In the genomic region with DNA sequence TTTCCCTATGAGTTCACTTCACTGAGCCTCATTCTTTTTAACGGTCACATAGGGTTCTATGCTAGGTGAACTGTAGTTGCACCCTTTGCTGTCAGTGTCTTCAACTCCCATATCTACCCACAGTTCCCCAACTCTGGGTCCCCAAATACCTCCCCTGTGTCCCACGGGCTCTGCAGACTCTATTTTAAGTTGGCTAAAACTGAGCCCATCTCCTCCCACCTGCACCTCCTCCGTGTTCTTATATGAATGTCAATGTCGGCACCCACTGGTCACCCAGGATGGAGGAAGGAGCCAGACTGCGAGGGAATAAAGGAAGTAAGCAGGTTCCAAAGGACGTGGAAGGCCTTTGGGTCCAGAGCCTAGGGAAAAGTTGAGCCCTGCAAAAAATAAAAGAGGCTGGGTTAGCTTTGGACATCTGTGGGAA, we compare ENCODE assay signal across 8 cellular contexts. TPM values are rescaled to one million over a fixed set of nuclear protein-coding genes. Genes with fewer than 3 reads are reported as not detected.
DNase-seq lines count a peak whose midpoint lies in the region; ATAC-seq, FAIRE-seq and TF ChIP-seq lines count a peak whose summit lies in the region.

No MANE protein-coding gene starts in this region.

- H3K4me3 ChIP-seq in left ventricle myocardium inferior (peak overlapping the region; percentile 94), K562 (peak overlapping the region; percentile 96), upper lobe of right lung (peak overlapping the region; percentile 85)

- intact Hi-C loops in left ventricle myocardium inferior (cut with micrococcal nuclease) (no loop called here), cardiac septum (cut with DNase I) (no loop called here), K562 (cut with micrococcal nuclease) (no loop called here), upper lobe of right lung (cut with DNase I) (no loop called here), posterior vena cava (cut with DNase I) (no loop called here)

- peaks cover 14% of the 10 kb centered on the region for H3K4me1 Mint-ChIP-seq in mesothelial cell of epicardium

- H3K9ac ChIP-seq in K562 (ENCODE audit: insufficient read depth in 1 of 2, low read depth in 2 of 2, low read length in 2 of 2): no peak overlapping the region

- FAIRE-seq in K562 (lab: Jason Lieb, UNC): no peak

- H3K4me1 ChIP-seq in left ventricle myocardium inferior: peaks cover 47% of the 10 kb centered on the region
- peaks cover 8 to 17% of the 10 kb centered on the region in 2 experiments; a peak in 3 of 5 replicates for H3K4me1 ChIP-seq in K562 (replicated peaks in 1 of 2; ENCODE audit: control insufficient read depth in 2 of 2, insufficient read depth in 2 of 2, low read length in 2 of 2)
- peaks cover 13% of the 10 kb centered on the region for H3K4me1 ChIP-seq in upper lobe of right lung

- POLR2A ChIA-PET in K562 (lab: Yijun Ruan, JAX): no interaction called here

- H2AFZ ChIP-seq in K562 (ENCODE audit: low read depth, low read length): peak overlapping the region; percentile 95; the same call in 1 of the 2 replicates

- peak overlapping the region; percentile 78 for H3K27ac Mint-ChIP-seq in mesothelial cell of epicardium

- H3K4me3 Mint-ChIP-seq in mesothelial cell of epicardium: peak overlapping the region; percentile 77

- peaks cover 9% of the 10 kb centered on the region for H3K36me3 Mint-ChIP-seq in mesothelial cell of epicardium

- H3K4me2 ChIP-seq in K562 (ENCODE audit: insufficient read depth, low read length): peak overlapping the region; percentile 91; the same call in 1 of the 2 replicates

- BruUV-seq in K562 (replicated peaks; lab: Mats Ljungman, UMichigan): no TSS peak

- H3K27ac ChIP-seq in left ventricle myocardium inferior (replicated peaks) (peak overlapping the region; percentile 79), K562 (ENCODE audit: extremely low read depth, low read depth, low read length) (no peak overlapping the region), upper lobe of right lung (peak overlapping the region; percentile 73)

- TF ChIP-seq EP300 in K562 (IDR thresholded peaks at IDR 0.05; ENCODE audit: low read length): no peak

- ATAC-seq in K562 (no peak), upper lobe of right lung (no peak), GM21360 (IDR thresholded peaks at IDR 0.05; ENCODE audit: unreplicated experiment) (no peak)

- H3K79me2 ChIP-seq in K562 (ENCODE audit: control insufficient read depth, insufficient read depth, low read length): peaks cover 26% of the 10 kb centered on the region

- no peaks in the 10 kb centered on the region for H3K9me3 Mint-ChIP-seq in mesothelial cell of epicardium

- in situ Hi-C loops in K562 (cut with MboI): no loop called here

- H3K27me3 Mint-ChIP-seq in mesothelial cell of epicardium (ENCODE audit: low read depth): no peaks in the 10 kb centered on the region

- no peak for TF ChIP-seq RAD21 in K562 (CRISPR knock-in tag; conservative IDR thresholded peaks at IDR 0.05 in 1 of 2, IDR thresholded peaks at IDR 0.05 in 1 of 2)

- WGBS in K562 (ENCODE audit: insufficient coverage, low coverage, missing lambda C conversion rate): 50% methylated on average over 6 of the region's 6 CpGs

- TF ChIP-seq POLR2A in K562 (conservative IDR thresholded peaks at IDR 0.05): no peak

- CTCF ChIA-PET in K562 (lab: Yijun Ruan, JAX; ENCODE audit: low intra/inter-chr PET ratio): no interaction called here

- H3K9me3 ChIP-seq in left ventricle myocardium inferior (replicated peaks) (no peaks in the 10 kb centered on the region), K562 (replicated peaks; ENCODE audit: control insufficient read depth, insufficient read depth, low read depth, low read length) (no peaks in the 10 kb centered on the region), upper lobe of right lung (no peaks in the 10 kb centered on the region)

- H4K20me1 ChIP-seq in K562 (replicated peaks; ENCODE audit: control insufficient read depth, insufficient read depth, low read length): no peaks in the 10 kb centered on the region

- TF ChIP-seq CTCF in left ventricle myocardium inferior (IDR thresholded peaks at IDR 0.05; ENCODE audit: borderline replicate concordance) (no peak), K562 (IDR thresholded peaks at IDR 0.05 in 2 of 3, conservative IDR thresholded peaks at IDR 0.05 in 1 of 3; ENCODE audit: insufficient read depth in 2 of 3, low read depth in 1 of 3, low read length in 3 of 3) (no peak), mesothelial cell of epicardium (IDR thresholded peaks at IDR 0.05; ENCODE audit: unreplicated experiment) (no peak), upper lobe of right lung (IDR thresholded peaks at IDR 0.05) (no peak)

- DNase-seq in left ventricle myocardium inferior (no peak), cardiac septum (ENCODE audit: low spot score) (no peak), K562 (ENCODE audit: extremely low read depth in 1 of 4, low spot score in 3 of 4) (no peak), mesothelial cell of epicardium (ENCODE audit: low spot score in 2 of 2, unreplicated experiment in 2 of 2) (no peak), upper lobe of right lung (no peak), glomerular visceral epithelial cell (ENCODE audit: extremely low spot score) (no peak), posterior vena cava (ENCODE audit: low spot score) (no peak)

- H3K27me3 ChIP-seq in left ventricle myocardium inferior (ENCODE audit: low read depth) (no peaks in the 10 kb centered on the region), K562 (ENCODE audit: control insufficient read depth in 2 of 2, insufficient read depth in 2 of 2, low read length in 2 of 2) (no peaks in the 10 kb centered on the region), upper lobe of right lung (no peaks in the 10 kb centered on the region)

- peaks cover 27% of the 10 kb centered on the region for H3K36me3 ChIP-seq in left ventricle myocardium inferior
- H3K36me3 ChIP-seq in K562 (ENCODE audit: control insufficient read depth, insufficient read depth, low read length): peaks cover 34% of the 10 kb centered on the region; the same call in 2 of the 3 replicates
- peaks cover 16% of the 10 kb centered on the region for H3K36me3 ChIP-seq in upper lobe of right lung

- no peaks in the 10 kb centered on the region for H3K9me1 ChIP-seq in K562 (ENCODE audit: control insufficient read depth, insufficient read depth, low read length)

RNA-seq across cellular contexts. Expression of a gene that starts 0.8 kb away (rescaled TPM):
- 98.4 TPM for total RNA-seq in left ventricle myocardium inferior
- total RNA-seq in cardiac septum: 93.5 TPM
- total RNA-seq in K562 (2011; cell fraction: chromatin; rRNA removed; ENCODE audit: low replicate concordance): 28.9 and 74.2 TPM in 2 replicates
- 53.7 and 55.2 TPM in 2 replicates for total RNA-seq in K562 (2011; cell fraction: nucleolus; rRNA removed)
- total RNA-seq in K562 (2011; cell fraction: nucleoplasm; rRNA removed): 39.3 and 42.7 TPM in 2 replicates
- total RNA-seq in K562 (2014; rRNA removed): 178 and 240 TPM in 2 replicates
- 16.7 and 24.2 TPM in 2 replicates for total RNA-seq in K562 (2014; rRNA removed; fragmentation: Illumina TruSeq; extraction: Trizol)
- 55.8 and 60.9 TPM in 2 replicates for total RNA-seq in K562 (2015; rRNA removed; fragmentation: Illumina TruSeq; extraction: Trizol)
- total RNA-seq in K562 (2021): 97.6 and 104 TPM in 2 replicates
- polyA plus RNA-seq in K562 (2011; rRNA removed): 42.5 and 48.1 TPM in 2 replicates
- 72.1 and 158 TPM in 2 replicates for polyA plus RNA-seq in K562 (2011; cell fraction: cytosol; rRNA removed)
- polyA plus RNA-seq in K562 (2011; cell fraction: nucleus; rRNA removed): 44.6 and 79.3 TPM in 2 replicates
- 74.0 and 77.2 TPM in 2 replicates for polyA plus RNA-seq in K562 (2012)
- polyA plus RNA-seq in K562 (2014; fragmentation: Illumina TruSeq; extraction: Trizol): 19.6 and 58.2 TPM in 2 replicates
- 1 to 10 TPM; 1.6 to 4.1 TPM for polyA plus RNA-seq in K562 (2014; fragmentation: Nextera tagmentation; extraction: Ambion mirVana)
- 131 and 180 TPM in 2 replicates for polyA plus RNA-seq in K562 (2014; rRNA removed)
- polyA minus RNA-seq in K562 (2011; rRNA and poly(A)+ RNA removed): 6.7 and 10.2 TPM in 2 replicates
- polyA minus RNA-seq in K562 (2011; cell fraction: cytosol; rRNA and poly(A)+ RNA removed): 21.9 and 23.9 TPM in 2 replicates
- 14.3 and 14.9 TPM in 2 replicates for polyA minus RNA-seq in K562 (2011; cell fraction: nucleus; rRNA and poly(A)+ RNA removed)
- 60.0 to 61.1 TPM (median 60.6 TPM) in 3 replicates for total RNA-seq in mesothelial cell of epicardium
- total RNA-seq in upper lobe of right lung: 50.3 TPM
- total RNA-seq in posterior vena cava: 10 to 100 TPM; 54.0 to 62.4 TPM

RNA-seq across cellular contexts. Expression of a gene that starts 6.6 kb away (rescaled TPM):
- 538 TPM for total RNA-seq in left ventricle myocardium inferior
- total RNA-seq in cardiac septum: 422 TPM
- 39.7 and 67.9 TPM in 2 replicates for total RNA-seq in K562 (2011; cell fraction: chromatin; rRNA removed; ENCODE audit: low replicate concordance)
- 97.9 and 112 TPM in 2 replicates for total RNA-seq in K562 (2011; cell fraction: nucleolus; rRNA removed)
- 87.5 and 111 TPM in 2 replicates for total RNA-seq in K562 (2011; cell fraction: nucleoplasm; rRNA removed)
- total RNA-seq in K562 (2014; rRNA removed): 424 and 564 TPM in 2 replicates
- total RNA-seq in K562 (2014; rRNA removed; fragmentation: Illumina TruSeq; extraction: Trizol): 465 and 492 TPM in 2 replicates
- total RNA-seq in K562 (2015; rRNA removed; fragmentation: Illumina TruSeq; extraction: Trizol): 383 and 410 TPM in 2 replicates
- total RNA-seq in K562 (2021): 489 and 520 TPM in 2 replicates
- polyA plus RNA-seq in K562 (2011; rRNA removed): 833 and 989 TPM in 2 replicates
- polyA plus RNA-seq in K562 (2011; cell fraction: cytosol; rRNA removed): 727 and 1,456 TPM in 2 replicates
- 352 and 598 TPM in 2 replicates for polyA plus RNA-seq in K562 (2011; cell fraction: nucleus; rRNA removed)
- 383 and 1,143 TPM in 2 replicates for polyA plus RNA-seq in K562 (2012)
- polyA plus RNA-seq in K562 (2014; fragmentation: Illumina TruSeq; extraction: Trizol): 602 and 613 TPM in 2 replicates
- 1,000 to 10,000 TPM in 1 of 2 experiments, 100 to 1,000 TPM in 1; 995 to 1,140 TPM for polyA plus RNA-seq in K562 (2014; fragmentation: Nextera tagmentation; extraction: Ambion mirVana)
- polyA plus RNA-seq in K562 (2014; rRNA removed): 1,210 and 1,266 TPM in 2 replicates
- polyA minus RNA-seq in K562 (2011; rRNA and poly(A)+ RNA removed): 303 and 304 TPM in 2 replicates
- 86.1 and 91.4 TPM in 2 replicates for polyA minus RNA-seq in K562 (2011; cell fraction: cytosol; rRNA and poly(A)+ RNA removed)
- 33.3 and 49.1 TPM in 2 replicates for polyA minus RNA-seq in K562 (2011; cell fraction: nucleus; rRNA and poly(A)+ RNA removed)
- 248 to 264 TPM (median 260 TPM) in 3 replicates for total RNA-seq in mesothelial cell of epicardium
- 220 TPM for total RNA-seq in upper lobe of right lung
- 100 to 1,000 TPM; 260 to 295 TPM for total RNA-seq in posterior vena cava

RNA-seq across cellular contexts. Expression of a gene that starts 15.4 kb away (rescaled TPM):
- total RNA-seq in left ventricle myocardium inferior (10.0 TPM), cardiac septum (17.0 TPM), K562 (2014; rRNA removed) (28.4 and 36.6 TPM in 2 replicates), K562 (2014; rRNA removed; fragmentation: Illumina TruSeq; extraction: Trizol) (11.8 and 12.8 TPM in 2 replicates), K562 (2015; rRNA removed; fragmentation: Illumina TruSeq; extraction: Trizol) (20.0 and 20.1 TPM in 2 replicates), K562 (2021) (37.1 and 37.7 TPM in 2 replicates), mesothelial cell of epicardium (42.4 to 43.8 TPM (median 43.5 TPM) in 3 replicates), upper lobe of right lung (21.5 TPM), posterior vena cava (10 to 100 TPM; 18.5 to 19.0 TPM)
- 51.6 and 99.0 TPM in 2 replicates for total RNA-seq in K562 (2011; cell fraction: chromatin; rRNA removed; ENCODE audit: low replicate concordance)
- 82.6 and 111 TPM in 2 replicates for total RNA-seq in K562 (2011; cell fraction: nucleolus; rRNA removed)
- 71.9 and 76.0 TPM in 2 replicates for total RNA-seq in K562 (2011; cell fraction: nucleoplasm; rRNA removed)
- polyA plus RNA-seq in K562 (2011; rRNA removed) (27.1 and 34.2 TPM in 2 replicates), K562 (2014; fragmentation: Illumina TruSeq; extraction: Trizol) (26.5 and 37.4 TPM in 2 replicates), K562 (2014; fragmentation: Nextera tagmentation; extraction: Ambion mirVana) (1 to 10 TPM; 2.7 to 3.9 TPM), K562 (2014; rRNA removed) (39.8 and 40.5 TPM in 2 replicates)
- polyA plus RNA-seq in K562 (2011; cell fraction: cytosol; rRNA removed): 35.0 and 92.1 TPM in 2 replicates
- polyA plus RNA-seq in K562 (2011; cell fraction: nucleus; rRNA removed): 50.1 and 90.2 TPM in 2 replicates
- polyA plus RNA-seq in K562 (2012): 28.2 and 35.5 TPM in 2 replicates
- 9.5 and 11.8 TPM in 2 replicates for polyA minus RNA-seq in K562 (2011; rRNA and poly(A)+ RNA removed)
- 18.6 and 19.3 TPM in 2 replicates for polyA minus RNA-seq in K562 (2011; cell fraction: cytosol; rRNA and poly(A)+ RNA removed)
- 32.0 and 33.4 TPM in 2 replicates for polyA minus RNA-seq in K562 (2011; cell fraction: nucleus; rRNA and poly(A)+ RNA removed)
